Comparison of ENCODE assay signal across 28 cellular contexts in genomic region chr5:84292000-84292642, GRCh38.
A peak's percentile ranks its signal among the peaks of the same experiment; 100 is the strongest.
DNase-seq lines count a peak whose midpoint lies in the region; ATAC-seq, FAIRE-seq and TF ChIP-seq lines count a peak whose summit lies in the region.
"Had no signal": no experiment of that assay in that cellular context is flagged by ENCODE, and none has a peak within 500 bp of the region (broad histone marks: within the 10 kb centered on the region; RNA-seq: fewer than 3 reads in every experiment).

No MANE protein-coding gene starts in this region.

- DNase-seq in astrocyte (ENCODE audit: low read depth): no peak
- DNase-seq in frontal cortex (ENCODE audit: low spot score in 2 of 2): no peak
- peak; percentile 72 for DNase-seq in midbrain (lab: John Stamatoyannopoulos, UW)
- no peak for DNase-seq in Right ventricle myocardium superior
- DNase-seq in NCI-H1417 treated with DMSO at 0.1 percent for 48 hours (lab: John Stamatoyannopoulos, UW): no peak
- no peak for DNase-seq in CD8-positive, alpha-beta T cell
- DNase-seq: Caco-2; CD4-positive, alpha-beta T cell; DMS 273 treated with DMSO at 0.1 percent for 48 hours; DND-41; GOT3; KG1; NCI-H1092 treated with DMSO at 0.1 percent for 48 hours; NCI-H146; NCI-H2081; NCI-H2171; NCI-H345; NCI-H524; NCI-H774; NK-92 treated with Interleukin-12 subunit alpha and Interleukin-12 subunit beta, amount 100 ng/mL, for 24 hours had no signal

- no peak for TF ChIP-seq CTCF in astrocyte (IDR thresholded peaks at IDR 0.05; ENCODE audit: insufficient read depth, low read depth, low read length)
- no peak for TF ChIP-seq CTCF in CD8-positive, alpha-beta T cell (IDR thresholded peaks at IDR 0.05)

- H3K9me3 ChIP-seq in astrocyte (ENCODE audit: insufficient read depth, low read depth, low read length): no peaks in the 10 kb centered on the region
- H3K9me3 ChIP-seq in CD8-positive, alpha-beta T cell (ENCODE audit: low read length): no peaks in the 10 kb centered on the region
- H3K9me3 ChIP-seq: BLaER1, Caco-2 had no signal

- H3K36me3 ChIP-seq in astrocyte (ENCODE audit: insufficient read depth, low read length): no peaks in the 10 kb centered on the region
- H3K36me3 ChIP-seq in CD8-positive, alpha-beta T cell (ENCODE audit: insufficient read depth, low read length): no peaks in the 10 kb centered on the region
- H3K36me3 ChIP-seq: BLaER1 had no signal

- intact Hi-C loops in Right ventricle myocardium superior (cut with DNase I): no loop called here
- intact Hi-C loops in CD8-positive, alpha-beta T cell (cut with DNase I, micrococcal nuclease): no loop called here

- H2AFZ ChIP-seq in astrocyte (ENCODE audit: low read depth, low read length): no peak overlapping the region

- peaks cover 68% of the 10 kb centered on the region for H3K79me2 ChIP-seq in astrocyte (ENCODE audit: insufficient read depth, low read length)

- H3K27ac Mint-ChIP-seq in astrocyte (ENCODE audit: unreplicated experiment): peak overlapping the region; percentile 13
- H3K27ac Mint-ChIP-seq in CD8-positive, alpha-beta T cell: no peak overlapping the region
- H3K27ac Mint-ChIP-seq: CD4-positive, alpha-beta T cell had no signal

- peaks cover 2% of the 10 kb centered on the region for H3K9me3 Mint-ChIP-seq in astrocyte (ENCODE audit: unreplicated experiment)
- no peaks in the 10 kb centered on the region for H3K9me3 Mint-ChIP-seq in CD8-positive, alpha-beta T cell
- H3K9me3 Mint-ChIP-seq: CD4-positive, alpha-beta T cell had no signal

- peaks cover 37% of the 10 kb centered on the region for H3K4me1 ChIP-seq in astrocyte (ENCODE audit: insufficient read depth, low read length)
- H3K4me1 ChIP-seq in CD8-positive, alpha-beta T cell (ENCODE audit: insufficient read depth, low read length): no peaks in the 10 kb centered on the region
- H3K4me1 ChIP-seq: BLaER1, Caco-2 had no signal

- POLR2A ChIA-PET in CD8-positive, alpha-beta T cell (lab: Charles Lee): no interaction called here

- FAIRE-seq in astrocyte (lab: Jason Lieb, UNC): no peak
- peak; percentile 95 for FAIRE-seq in frontal cortex (lab: Jason Lieb, UNC)
- FAIRE-seq: GM12878, HTR-8/SVneo had no signal

- no peak overlapping the region for H3K9ac ChIP-seq in astrocyte (ENCODE audit: low read length)
- H3K9ac ChIP-seq: BLaER1 had no signal

- no peak overlapping the region for H3K4me2 ChIP-seq in astrocyte (ENCODE audit: low read length)
- H3K4me2 ChIP-seq: BLaER1 had no signal

- no peak for ATAC-seq in Right ventricle myocardium superior (ENCODE audit: poor library complexity)
- no peak for ATAC-seq in GM18907 (IDR thresholded peaks at IDR 0.05; ENCODE audit: unreplicated experiment)
- no peak for ATAC-seq in CD8-positive, alpha-beta T cell
- ATAC-seq: HCT116, Panc1, SK-N-SH treated with all-trans-retinoic acid at 6 μM for 48 hours had no signal

- no peak overlapping the region for H3K4me3 ChIP-seq in astrocyte (ENCODE audit: insufficient read depth, low read depth, low read length)
- H3K4me3 ChIP-seq in CD8-positive, alpha-beta T cell (ENCODE audit: low read depth, low read length): no peak overlapping the region
- H3K4me3 ChIP-seq: BLaER1, GM12878 had no signal

- H3K27me3 Mint-ChIP-seq in astrocyte (ENCODE audit: low read depth, unreplicated experiment): no peaks in the 10 kb centered on the region
- H3K27me3 Mint-ChIP-seq in CD8-positive, alpha-beta T cell (ENCODE audit: low read depth): no peaks in the 10 kb centered on the region
- H3K27me3 Mint-ChIP-seq: CD4-positive, alpha-beta T cell had no signal

- H3K36me3 Mint-ChIP-seq in astrocyte (ENCODE audit: low read depth, unreplicated experiment): peaks cover under 1% of the 10 kb centered on the region
- no peaks in the 10 kb centered on the region for H3K36me3 Mint-ChIP-seq in CD8-positive, alpha-beta T cell

- no peaks in the 10 kb centered on the region for H3K27me3 ChIP-seq in astrocyte (ENCODE audit: insufficient read depth, low read length)
- H3K27me3 ChIP-seq in CD8-positive, alpha-beta T cell (ENCODE audit: insufficient read depth, low read length): no peaks in the 10 kb centered on the region
- H3K27me3 ChIP-seq: BLaER1 had no signal

- H3K27ac ChIP-seq in astrocyte (ENCODE audit: low read depth, low read length) (no peak overlapping the region), temporal lobe (ENCODE audit: low read depth, low read length) (peak overlapping the region; percentile 99)
- no peak overlapping the region for H3K27ac ChIP-seq in CD8-positive, alpha-beta T cell (ENCODE audit: low read depth, low read length)
- H3K27ac ChIP-seq: BLaER1 had no signal

- H3K4me3 Mint-ChIP-seq in astrocyte (ENCODE audit: unreplicated experiment): no peak overlapping the region
- H3K4me3 Mint-ChIP-seq in CD8-positive, alpha-beta T cell: no peak overlapping the region
- H3K4me3 Mint-ChIP-seq: CD4-positive, alpha-beta T cell had no signal

- no peaks in the 10 kb centered on the region for H4K20me1 ChIP-seq in astrocyte (ENCODE audit: insufficient read depth, low read length)
- H4K20me1 ChIP-seq: BLaER1 had no signal

- CTCF ChIA-PET in CD8-positive, alpha-beta T cell (lab: Charles Lee): no interaction called here

- H3K4me1 Mint-ChIP-seq in astrocyte (ENCODE audit: low read depth, unreplicated experiment): peaks cover 38% of the 10 kb centered on the region
- no peaks in the 10 kb centered on the region for H3K4me1 Mint-ChIP-seq in CD8-positive, alpha-beta T cell (ENCODE audit: low read depth)
